Comparison of ENCODE assay signal across 8 cellular contexts in the genomic region with DNA sequence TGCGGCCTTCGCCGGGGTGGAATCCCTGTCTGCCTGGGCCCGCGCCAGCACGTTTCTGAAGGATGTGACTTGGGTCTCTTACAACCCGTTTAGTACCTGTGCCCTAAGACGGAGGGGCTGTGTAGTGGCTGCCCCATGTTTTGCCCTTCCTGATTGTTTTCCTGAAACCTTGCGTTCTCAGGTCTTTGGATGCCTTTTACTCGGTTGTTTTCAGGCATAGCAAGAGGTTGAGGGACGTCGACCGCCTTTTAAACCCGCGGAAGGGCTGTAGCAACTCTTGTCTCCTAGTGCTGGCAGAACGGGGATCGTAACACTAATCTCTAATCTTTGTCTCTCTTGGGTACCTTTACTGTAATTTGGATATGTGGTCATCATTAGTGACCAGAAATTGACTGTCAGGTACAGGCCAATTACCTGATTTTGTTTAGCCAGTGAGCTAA. TPM values are rescaled to one million over a fixed set of nuclear protein-coding genes. Genes with fewer than 3 reads are reported as not detected.
DNase-seq lines count a peak whose midpoint lies in the region; ATAC-seq, FAIRE-seq and TF ChIP-seq lines count a peak whose summit lies in the region.

No MANE protein-coding gene starts in this region.

- peaks cover 31% of the 10 kb centered on the region for H3K4me1 ChIP-seq in GM23338 (ENCODE audit: insufficient read depth)
- peaks cover 13% of the 10 kb centered on the region; the same call in 1 of the 2 replicates for H3K4me1 ChIP-seq in Panc1 (ENCODE audit: control insufficient read depth, insufficient read depth, low read length)
- peaks cover 0 to 8% (median 6%) of the 10 kb centered on the region in 3 donors for H3K4me1 ChIP-seq in pancreas

- H3K27ac Mint-ChIP-seq in GM23338 = peak overlapping the region; percentile 88
- H3K27ac Mint-ChIP-seq in endothelial cell (ENCODE audit: unreplicated experiment) = peak overlapping the region; percentile 91

- H3K9me2 ChIP-seq in GM23338 (ENCODE audit: insufficient read depth) = no peaks in the 10 kb centered on the region

- TF ChIP-seq CTCF in GM23338 (conservative IDR thresholded peaks at IDR 0.05; ENCODE audit: low read depth in 2 of 2) (no peak), Panc1 (IDR thresholded peaks at IDR 0.05) (no peak), endothelial cell (IDR thresholded peaks at IDR 0.05; ENCODE audit: unreplicated experiment) (no peak), pancreas (IDR thresholded peaks at IDR 0.05) (no peak)

- H3K79me2 ChIP-seq in GM23338 (replicated peaks; ENCODE audit: insufficient read depth) = peaks cover 33% of the 10 kb centered on the region

- intact Hi-C loops in Panc1 (cut with micrococcal nuclease; ENCODE audit: unreplicated experiment) = no loop called here
- intact Hi-C loops in pancreas (cut with DNase I) = no loop called here

- no peaks in the 10 kb centered on the region; the same call in 1 of the 2 replicates for H4K20me1 ChIP-seq in GM23338 (replicated peaks; ENCODE audit: insufficient read depth)

- H3K27ac ChIP-seq in GM23338 (ENCODE audit: low read depth) (0 out of 2 replicates have a peak overlapping the region, but pooled peaks have one; percentile 87), Panc1 (ENCODE audit: low read length) (peak overlapping the region; percentile 100), pancreas (peak overlapping the region; percentile 81 to 92 (median 86))

- H3K27me3 Mint-ChIP-seq in GM23338 (ENCODE audit: insufficient read depth, low read depth, poor library complexity) = peaks cover 18% of the 10 kb centered on the region
- H3K27me3 Mint-ChIP-seq in endothelial cell (ENCODE audit: unreplicated experiment) = peaks cover 3% of the 10 kb centered on the region

- no TSS peak for BruUV-seq in Panc1 (replicated peaks; lab: Mats Ljungman, UMichigan)

- H3K4me3 ChIP-seq in GM23338 (peak overlapping the region; percentile 81), Panc1 (ENCODE audit: low read depth in 2 of 2, low read length in 2 of 2) (peak overlapping the region; percentile 83 to 95), pancreas (peak overlapping the region; percentile 71 to 96 (median 87))

- H3K27me3 ChIP-seq in GM23338 (ENCODE audit: insufficient read depth) (peaks cover 27% of the 10 kb centered on the region), Panc1 (ENCODE audit: control insufficient read depth, insufficient read depth, low read length) (no peaks in the 10 kb centered on the region), pancreas (no peaks in the 10 kb centered on the region)

- in situ Hi-C loops in Panc1 (cut with HindIII; ENCODE audit: low pct_unique_long_range_greater_than_20kb, low sequenced_read_pairs) = no loop called here

- 33 to 34% methylated on average over 17 of the region's 17 CpGs for WGBS in pancreas, 2 donors

- H2AFZ ChIP-seq in GM23338 = peak overlapping the region; percentile 99

- H3K36me3 Mint-ChIP-seq in GM23338 (ENCODE audit: low read depth) (peaks cover 20% of the 10 kb centered on the region), endothelial cell (ENCODE audit: low read depth, unreplicated experiment) (peaks cover 8% of the 10 kb centered on the region)

- ATAC-seq in GM23338 (no peak), Panc1 (no peak), pancreas (no peak)

- H3K4me2 ChIP-seq in GM23338 = peak overlapping the region; percentile 95

- H3K36me3 ChIP-seq in GM23338 (ENCODE audit: insufficient read depth) (no peaks in the 10 kb centered on the region), Panc1 (ENCODE audit: control insufficient read depth, insufficient read depth, low read length) (no peaks in the 10 kb centered on the region; the same call in 1 of the 2 replicates), pancreas (no peaks in the 10 kb centered on the region)

- H3K4me3 Mint-ChIP-seq in GM23338 (peak overlapping the region; percentile 81), endothelial cell (ENCODE audit: unreplicated experiment) (peak overlapping the region; percentile 93)

- DNase-seq in GM23338 (ENCODE audit: low spot score) (no peak), Panc1 (ENCODE audit: low read depth, low spot score) (no peak), endothelial cell (ENCODE audit: low spot score) (no peak), pancreas (no peak), NCI-H774 (lab: John Stamatoyannopoulos, UW) (no peak), frontal cortex (ENCODE audit: low spot score in 2 of 2) (no peak), NCI-H2171 treated with DMSO at 0.1 percent for 48 hours (lab: John Stamatoyannopoulos, UW) (no peak)
- DNase-seq in stimulated activated CD4-positive, alpha-beta T cell treated with anti-CD3 and anti-CD28 coated beads, Interleukin-4, amount 100 ng/mL, for 24 hours = no peak

- peaks cover 35% of the 10 kb centered on the region for H3K4me1 Mint-ChIP-seq in GM23338
- peaks cover 32% of the 10 kb centered on the region for H3K4me1 Mint-ChIP-seq in endothelial cell (ENCODE audit: unreplicated experiment)

- POLR2A ChIA-PET in Panc1 (lab: Charles Lee) = no interaction called here

- peaks cover 15% of the 10 kb centered on the region for H3K9me3 Mint-ChIP-seq in GM23338
- no peaks in the 10 kb centered on the region for H3K9me3 Mint-ChIP-seq in endothelial cell (ENCODE audit: unreplicated experiment)

- CTCF ChIA-PET in Panc1 (lab: Charles Lee) = interaction anchor here (0.6 kb wide), 1 partner anchor 182 kb away, joined by 3 read pairs; no protein-coding TSS in a partner anchor

- H3F3A ChIP-seq in GM23338 (replicated peaks; ENCODE audit: low read depth) = peaks cover 2% of the 10 kb centered on the region; the same call in 1 of the 2 replicates

- H3K9me3 ChIP-seq in Panc1 (ENCODE audit: control insufficient read depth, insufficient read depth, low read depth, low read length) (no peaks in the 10 kb centered on the region), pancreas (no peaks in the 10 kb centered on the region)

- FAIRE-seq in pancreas (lab: Jason Lieb, UNC) (no peak), frontal cortex (lab: Jason Lieb, UNC) (no peak)

TF ChIP-seq in GM23338, 12 proteins besides CTCF, POLR2A, EP300 and RAD21:
- TF ChIP-seq, protein P1, sequence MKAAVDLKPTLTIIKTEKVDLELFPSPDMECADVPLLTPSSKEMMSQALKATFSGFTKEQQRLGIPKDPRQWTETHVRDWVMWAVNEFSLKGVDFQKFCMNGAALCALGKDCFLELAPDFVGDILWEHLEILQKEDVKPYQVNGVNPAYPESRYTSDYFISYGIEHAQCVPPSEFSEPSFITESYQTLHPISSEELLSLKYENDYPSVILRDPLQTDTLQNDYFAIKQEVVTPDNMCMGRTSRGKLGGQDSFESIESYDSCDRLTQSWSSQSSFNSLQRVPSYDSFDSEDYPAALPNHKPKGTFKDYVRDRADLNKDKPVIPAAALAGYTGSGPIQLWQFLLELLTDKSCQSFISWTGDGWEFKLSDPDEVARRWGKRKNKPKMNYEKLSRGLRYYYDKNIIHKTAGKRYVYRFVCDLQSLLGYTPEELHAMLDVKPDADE (IDR thresholded peaks at IDR 0.05) = no peak
- no peak for TF ChIP-seq JUNB (IDR thresholded peaks at IDR 0.05; ENCODE audit: unreplicated experiment)
- TF ChIP-seq ZNF114 (CRISPR knock-in tag; IDR thresholded peaks at IDR 0.05) = no peak

RNA-seq across cellular contexts. Expression of a gene that starts 0.7 kb away (rescaled TPM):
- 5.8 and 7.6 TPM in 2 replicates for total RNA-seq in GM23338 (2014; rRNA removed; shearing (Covaris generic))
- 3.2 and 3.9 TPM in 2 replicates for polyA plus RNA-seq in GM23338 (2016; fragmentation: Nextera tagmentation; extraction: Ambion mirVana)
- 7.3 TPM for total RNA-seq in Panc1 (2021; ENCODE audit: unreplicated experiment)
- polyA plus RNA-seq in Panc1 (2012; ENCODE audit: insufficient read length) = 2.1 TPM
- 6.8 TPM for total RNA-seq in endothelial cell (ENCODE audit: unreplicated experiment)
- 1 to 10 TPM; 1.2 to 2.5 (median 1.6) TPM for total RNA-seq in pancreas
- polyA plus RNA-seq in pancreas = 1 to 10 TPM; 1.0 to 1.8 TPM
- 6.5 TPM for total RNA-seq in frontal cortex

RNA-seq across cellular contexts. Expression of a gene that starts 39.2 kb away (rescaled TPM):
- total RNA-seq in GM23338 (2014; rRNA removed; shearing (Covaris generic)) = 22.9 and 31.2 TPM in 2 replicates
- polyA plus RNA-seq in GM23338 (2016; fragmentation: Nextera tagmentation; extraction: Ambion mirVana) (15.0 and 18.0 TPM in 2 replicates), pancreas (10 to 100 TPM; 15.5 to 19.4 TPM)
- total RNA-seq in Panc1 (2021; ENCODE audit: unreplicated experiment) (25.0 TPM), endothelial cell (ENCODE audit: unreplicated experiment) (95.5 TPM), pancreas (1 to 10 TPM; 5.1 to 9.0 (median 5.5) TPM), frontal cortex (20.0 TPM)
- 23.5 TPM for polyA plus RNA-seq in Panc1 (2012; ENCODE audit: insufficient read length)
